ENCODE assay signal across 13 cellular contexts in genomic region chr12:15698377-15698867, GRCh38.
DNase-seq lines count a peak whose midpoint lies in the region; ATAC-seq and TF ChIP-seq lines count a peak whose summit lies in the region.
"Had no signal": no experiment of that assay in that cellular context is flagged by ENCODE, and none has a peak within 500 bp of the region (broad histone marks: within the 10 kb centered on the region; RNA-seq: fewer than 3 reads in every experiment).

No MANE protein-coding gene starts in this region.

- H3K4me3 ChIP-seq in muscle layer of colon (ENCODE audit: low read depth in 1 of 2, low read length in 2 of 2), result no peak overlapping the region
- no peak overlapping the region for H3K4me3 ChIP-seq in upper lobe of right lung

- peaks cover 33% of the 10 kb centered on the region for H3K4me1 Mint-ChIP-seq in activated CD4-positive, alpha-beta T cell treated with anti-CD3 and anti-CD28 coated beads, Interleukin-2, amount 10 ng/mL, durations not matched to agents 24 days and 14 days
- peaks cover 39% of the 10 kb centered on the region for H3K4me1 Mint-ChIP-seq in dendritic cell treated with granulocyte-macrophage colony-stimulating factor and Interleukin-4, amounts not matched to agents 40 ng/mL and 50 ng/mL, for 4 days (ENCODE audit: low read depth)

- intact Hi-C loops in activated CD4-positive, alpha-beta T cell treated with anti-CD3 and anti-CD28 coated beads, Interleukin-2, amount 10 ng/mL, durations not matched to agents 24 days and 14 days (cut with micrococcal nuclease), result no loop called here
- intact Hi-C loops in dendritic cell treated with granulocyte-macrophage colony-stimulating factor and Interleukin-4, amounts not matched to agents 40 ng/mL and 50 ng/mL, for 4 days (cut with micrococcal nuclease), result loop anchor here (10.0 kb wide), 1 partner anchor 94 kb away; no protein-coding TSS in a partner anchor
- intact Hi-C loops in upper lobe of right lung (cut with DNase I), result no loop called here

- H3K27me3 ChIP-seq in muscle layer of colon (ENCODE audit: control insufficient read depth in 1 of 2, insufficient read depth in 2 of 2, low read length in 2 of 2) (no peaks in the 10 kb centered on the region), upper lobe of right lung (no peaks in the 10 kb centered on the region)

- peaks cover 24% of the 10 kb centered on the region for H3K9me3 Mint-ChIP-seq in activated CD4-positive, alpha-beta T cell treated with anti-CD3 and anti-CD28 coated beads, Interleukin-2, amount 10 ng/mL, durations not matched to agents 24 days and 14 days
- H3K9me3 Mint-ChIP-seq in dendritic cell treated with granulocyte-macrophage colony-stimulating factor and Interleukin-4, amounts not matched to agents 40 ng/mL and 50 ng/mL, for 4 days, result peaks cover 6% of the 10 kb centered on the region

- H3K27me3 Mint-ChIP-seq in activated CD4-positive, alpha-beta T cell treated with anti-CD3 and anti-CD28 coated beads, Interleukin-2, amount 10 ng/mL, durations not matched to agents 24 days and 14 days, result peaks cover 3% of the 10 kb centered on the region
- no peaks in the 10 kb centered on the region for H3K27me3 Mint-ChIP-seq in dendritic cell treated with granulocyte-macrophage colony-stimulating factor and Interleukin-4, amounts not matched to agents 40 ng/mL and 50 ng/mL, for 4 days
- H3K27me3 Mint-ChIP-seq: activated B cell treated with CpG ODN at 0.5 μM for 24 hours had no signal

- no peak overlapping the region for H3K4me3 Mint-ChIP-seq in activated CD4-positive, alpha-beta T cell treated with anti-CD3 and anti-CD28 coated beads, Interleukin-2, amount 10 ng/mL, durations not matched to agents 24 days and 14 days
- no peak overlapping the region for H3K4me3 Mint-ChIP-seq in dendritic cell treated with granulocyte-macrophage colony-stimulating factor and Interleukin-4, amounts not matched to agents 40 ng/mL and 50 ng/mL, for 4 days
- H3K4me3 Mint-ChIP-seq: activated B cell treated with CpG ODN at 0.5 μM for 24 hours, mesothelial cell of epicardium had no signal

- no peak overlapping the region for H3K9ac ChIP-seq in muscle layer of colon (ENCODE audit: low read length)

- peak; percentile 62 for ATAC-seq in upper lobe of right lung

- peak overlapping the region; percentile 26 for H3K27ac Mint-ChIP-seq in activated CD4-positive, alpha-beta T cell treated with anti-CD3 and anti-CD28 coated beads, Interleukin-2, amount 10 ng/mL, durations not matched to agents 24 days and 14 days
- peak overlapping the region; percentile 72 for H3K27ac Mint-ChIP-seq in dendritic cell treated with granulocyte-macrophage colony-stimulating factor and Interleukin-4, amounts not matched to agents 40 ng/mL and 50 ng/mL, for 4 days
- H3K27ac Mint-ChIP-seq: activated B cell treated with CpG ODN at 0.5 μM for 24 hours had no signal

- H3K36me3 ChIP-seq in muscle layer of colon (ENCODE audit: insufficient read depth, low read length), result no peaks in the 10 kb centered on the region
- H3K36me3 ChIP-seq in upper lobe of right lung, result no peaks in the 10 kb centered on the region

- TF ChIP-seq CTCF in upper lobe of right lung (IDR thresholded peaks at IDR 0.05), result no peak
- no peak for TF ChIP-seq CTCF in GM20000 (IDR thresholded peaks at IDR 0.05; ENCODE audit: extremely low read depth, missing control alignments)

- H3K4me1 ChIP-seq in muscle layer of colon (ENCODE audit: insufficient read depth, low read length) (peaks cover 51% of the 10 kb centered on the region), upper lobe of right lung (peaks cover 38% of the 10 kb centered on the region)

- no peak for DNase-seq in activated CD4-positive, alpha-beta T cell treated with anti-CD3 and anti-CD28 coated beads, Interleukin-2, amount 10 ng/mL, durations not matched to agents 24 days and 14 days
- DNase-seq in activated CD4-positive, alpha-beta T cell treated with anti-CD3 and anti-CD28 coated beads for 1 hour, result no peak
- DNase-seq in upper lobe of right lung (no peak), NCI-H748 (lab: John Stamatoyannopoulos, UW; ENCODE audit: unreplicated experiment) (no peak), GM20000 (ENCODE audit: low spot score) (no peak), COLO829 (ENCODE audit: low spot score) (no peak)
- DNase-seq: activated B cell treated with CpG ODN at 0.5 μM for 24 hours; activated effector memory CD4-positive, alpha-beta T cell treated with anti-CD3 and anti-CD28 coated beads, Interleukin-2, amount 50 U/mL, for 16 hours; head of caudate nucleus; NCI-H2171 treated with DMSO at 0.1 percent for 48 hours had no signal

- H3K27ac ChIP-seq in muscle layer of colon (ENCODE audit: low read depth, low read length), result peak overlapping the region; percentile 67
- H3K27ac ChIP-seq in upper lobe of right lung, result peak overlapping the region; percentile 44

- H3K36me3 Mint-ChIP-seq in activated CD4-positive, alpha-beta T cell treated with anti-CD3 and anti-CD28 coated beads, Interleukin-2, amount 10 ng/mL, durations not matched to agents 24 days and 14 days (ENCODE audit: low read depth), result peaks cover 5% of the 10 kb centered on the region
- H3K36me3 Mint-ChIP-seq in dendritic cell treated with granulocyte-macrophage colony-stimulating factor and Interleukin-4, amounts not matched to agents 40 ng/mL and 50 ng/mL, for 4 days (ENCODE audit: low read depth), result no peaks in the 10 kb centered on the region
- H3K36me3 Mint-ChIP-seq: mesothelial cell of epicardium had no signal

- H3K9me3 ChIP-seq in muscle layer of colon (ENCODE audit: low read length) (no peaks in the 10 kb centered on the region), upper lobe of right lung (no peaks in the 10 kb centered on the region)
